ENCODE assay signal across 22 cellular contexts in the genomic region with DNA sequence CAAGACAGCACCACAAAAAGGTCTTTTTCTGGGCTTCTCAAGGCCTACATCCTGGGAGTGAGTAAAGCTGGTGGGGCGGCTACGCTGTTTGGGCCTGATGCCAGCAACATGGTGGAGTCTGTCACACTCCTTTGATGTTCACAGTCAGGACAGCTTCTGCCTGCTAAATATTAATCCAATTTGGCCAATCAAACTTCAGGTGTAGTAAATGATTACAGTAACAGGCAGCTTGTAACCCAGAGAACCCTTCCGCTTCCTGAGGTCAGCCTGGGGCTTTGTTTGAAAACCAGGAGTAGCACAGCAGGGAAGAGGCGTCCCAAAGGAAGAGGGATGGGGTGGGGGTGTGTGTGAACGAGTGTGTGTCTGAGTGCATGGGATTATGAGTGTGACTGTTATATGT.
DNase-seq lines count a peak whose midpoint lies in the region; ATAC-seq and TF ChIP-seq lines count a peak whose summit lies in the region.
"Had no signal": no experiment of that assay in that cellular context is flagged by ENCODE, and none has a peak within 500 bp of the region (broad histone marks: within the 10 kb centered on the region; RNA-seq: fewer than 3 reads in every experiment).

No MANE protein-coding gene starts in this region.

- H3K27ac ChIP-seq in left ventricle myocardium inferior (replicated peaks) (peak overlapping the region; percentile 10), VCaP (peak overlapping the region; percentile 54), uterus (peak overlapping the region; percentile 66 to 74), breast epithelium (peak overlapping the region in 1 of 2 donors; percentile 76)
- H3K27ac ChIP-seq: BLaER1 treated with 17β-estradiol and CSF1 and Interleukin-3, amounts not matched to agents 10 nM and 100 nM; right atrium auricular region; RWPE1; testis had no signal

- H3K36me3 ChIP-seq in left ventricle myocardium inferior (no peaks in the 10 kb centered on the region), uterus (no peaks in the 10 kb centered on the region), breast epithelium (no peaks in the 10 kb centered on the region)
- H3K36me3 ChIP-seq: BLaER1 treated with 17β-estradiol and CSF1 and Interleukin-3, amounts not matched to agents 10 nM and 100 nM; right atrium auricular region; WERI-Rb-1 had no signal

- intact Hi-C loops in left ventricle myocardium inferior (cut with micrococcal nuclease) (no loop called here), Right ventricle myocardium superior (cut with DNase I) (no loop called here), left colon (cut with DNase I, micrococcal nuclease) (no loop called here), uterus (cut with DNase I; ENCODE audit: low total_unique reads) (no loop called here), breast epithelium (cut with DNase I; ENCODE audit: low total_unique reads) (no loop called here)

- H3K9me3 ChIP-seq in left ventricle myocardium inferior (replicated peaks) (no peaks in the 10 kb centered on the region), uterus (no peaks in the 10 kb centered on the region), breast epithelium (no peaks in the 10 kb centered on the region)
- H3K9me3 ChIP-seq: BLaER1 treated with 17β-estradiol and CSF1 and Interleukin-3, amounts not matched to agents 10 nM and 100 nM; Caco-2; right atrium auricular region; SK-N-SH; testis had no signal

- H3K4me3 ChIP-seq in left ventricle myocardium inferior (no peak overlapping the region), uterus (no peak overlapping the region), breast epithelium (no peak overlapping the region)
- H3K4me3 ChIP-seq: BLaER1 treated with 17β-estradiol and CSF1 and Interleukin-3, amounts not matched to agents 10 nM and 100 nM; right atrium auricular region; testis had no signal

- no peaks in the 10 kb centered on the region for H3K27me3 ChIP-seq in left ventricle myocardium inferior (ENCODE audit: low read depth)
- no peaks in the 10 kb centered on the region for H3K27me3 ChIP-seq in uterus
- H3K27me3 ChIP-seq in breast epithelium = no peaks in the 10 kb centered on the region
- H3K27me3 ChIP-seq: BLaER1 treated with 17β-estradiol and CSF1 and Interleukin-3, amounts not matched to agents 10 nM and 100 nM; right atrium auricular region; testis had no signal

- H3K4me1 ChIP-seq in left ventricle myocardium inferior (peaks cover 19% of the 10 kb centered on the region), uterus (no peaks in the 10 kb centered on the region), breast epithelium (no peaks in the 10 kb centered on the region)
- H3K4me1 ChIP-seq: Caco-2, right atrium auricular region, testis had no signal

- DNase-seq in left ventricle myocardium inferior = no peak
- DNase-seq in Right ventricle myocardium superior = no peak
- peak in 1 of 2 donors; percentile 45 for DNase-seq in left colon
- DNase-seq in uterus = no peak
- no peak for DNase-seq in NK-92 treated with Interleukin-12 subunit alpha and Interleukin-12 subunit beta, amount 100 ng/mL, for 24 hours (lab: John Stamatoyannopoulos, UW)
- DNase-seq in breast epithelium (ENCODE audit: low spot score in 2 of 2) = no peak
- no peak for DNase-seq in NCI-H774 (lab: John Stamatoyannopoulos, UW)
- DNase-seq: activated CD4-positive, alpha-beta T cell treated with anti-CD3 and anti-CD28 coated beads, Interleukin-2, amount 50 U/mL, for 1 hour; anterior cingulate cortex; Caco-2; H9; SK-N-SH; stimulated activated CD4-positive, alpha-beta T cell treated with anti-CD3 and anti-CD28 coated beads, Interleukin-12 subunit alpha, Interleukin-12 subunit beta, amount 100 ng/mL, for 4 hours; stimulated activated CD4-positive, alpha-beta T cell treated with anti-CD3 and anti-CD28 coated beads, Interleukin-4, amount 100 ng/mL, for 24 hours; stimulated activated naive B cell treated with anti-CD40 and anti-IgM and Interleukin-4, amounts not matched to agents 10 μg/mL and 1 μg/mL and 100 μg/mL, for 72 hours; testis had no signal

- TF ChIP-seq POLR2A in uterus (IDR thresholded peaks at IDR 0.05) (no peak), breast epithelium (IDR thresholded peaks at IDR 0.05) (no peak)

- TF ChIP-seq CTCF in left ventricle myocardium inferior (IDR thresholded peaks at IDR 0.05; ENCODE audit: borderline replicate concordance) = no peak
- TF ChIP-seq CTCF in VCaP (conservative IDR thresholded peaks at IDR 0.05) = no peak
- TF ChIP-seq CTCF in uterus (IDR thresholded peaks at IDR 0.05) = no peak
- TF ChIP-seq CTCF in breast epithelium (IDR thresholded peaks at IDR 0.05) = no peak

- no peak for ATAC-seq in Right ventricle myocardium superior (ENCODE audit: poor library complexity)
- ATAC-seq in left colon = peak; percentile 88
- ATAC-seq: activated naive CD4-positive, alpha-beta T cell treated with anti-CD3 and anti-CD28 coated beads, Interleukin-2, amount 50 U/mL, for 72 hours; stimulated activated naive B cell treated with anti-CD40 and anti-IgM and Interleukin-4, amounts not matched to agents 10 μg/mL and 1 μg/mL and 100 μg/mL, for 72 hours had no signal
